Comparison of ENCODE assay signal across 17 cellular contexts in the genomic region with DNA sequence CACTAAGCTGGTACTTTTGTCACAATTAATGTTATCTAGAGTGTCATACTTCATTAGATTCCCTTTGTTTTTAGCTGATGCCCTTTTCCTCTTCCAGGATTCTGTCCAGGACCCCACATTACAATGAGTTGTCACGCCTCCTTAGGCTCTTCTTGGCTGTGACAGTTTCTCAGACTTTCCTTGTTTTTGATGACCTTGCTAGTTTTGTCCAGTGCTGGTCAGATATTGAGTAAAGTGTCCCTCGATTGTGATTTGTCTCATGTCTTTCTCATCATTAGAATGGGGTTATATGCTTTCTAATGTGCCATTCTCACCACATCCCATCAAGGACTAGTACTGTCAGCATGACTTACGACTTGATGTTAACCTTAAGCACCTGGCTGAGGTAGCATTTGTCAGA.
A peak's percentile ranks its signal among the peaks of the same experiment; 100 is the strongest.
DNase-seq lines count a peak whose midpoint lies in the region; ATAC-seq, FAIRE-seq and TF ChIP-seq lines count a peak whose summit lies in the region.
"Had no signal": no experiment of that assay in that cellular context is flagged by ENCODE, and none has a peak within 500 bp of the region (broad histone marks: within the 10 kb centered on the region; RNA-seq: fewer than 3 reads in every experiment).

No MANE protein-coding gene starts in this region.

- H3K4me1 Mint-ChIP-seq in neural progenitor cell: peaks cover 44% of the 10 kb centered on the region
- H3K4me1 Mint-ChIP-seq: CD4-positive, CD25-positive, alpha-beta regulatory T cell had no signal

- H3K4me2 ChIP-seq in HepG2 (ENCODE audit: low read depth, low read length): no peak overlapping the region
- no peak overlapping the region for H3K4me2 ChIP-seq in K562 (ENCODE audit: insufficient read depth, low read length)
- H3K4me2 ChIP-seq in neural progenitor cell: no peak overlapping the region
- H3K4me2 ChIP-seq: BLaER1 treated with 17β-estradiol and CSF1 and Interleukin-3, amounts not matched to agents 10 nM and 100 nM had no signal

- no peaks in the 10 kb centered on the region for H3K36me3 ChIP-seq in cardiac muscle cell
- H3K36me3 ChIP-seq in HepG2 (replicated peaks in 1 of 2; ENCODE audit: control insufficient read depth in 1 of 2, insufficient read depth in 2 of 2, low read length in 2 of 2): no peaks in the 10 kb centered on the region
- H3K36me3 ChIP-seq in right lobe of liver: no peaks in the 10 kb centered on the region
- no peaks in the 10 kb centered on the region for H3K36me3 ChIP-seq in K562 (ENCODE audit: control insufficient read depth, insufficient read depth, low read length)
- H3K36me3 ChIP-seq in neural progenitor cell: no peaks in the 10 kb centered on the region
- H3K36me3 ChIP-seq: BLaER1 treated with 17β-estradiol and CSF1 and Interleukin-3, amounts not matched to agents 10 nM and 100 nM had no signal

- peaks cover 5% of the 10 kb centered on the region for H3K36me3 Mint-ChIP-seq in neural progenitor cell
- H3K36me3 Mint-ChIP-seq: CD4-positive, CD25-positive, alpha-beta regulatory T cell had no signal

- in situ Hi-C loops in HepG2 (cut with HindIII; ENCODE audit: extremely low pct_ligation_motif_present, low pct_unique_long_range_greater_than_20kb) (no loop called here), K562 (cut with MboI) (no loop called here)

- H3K27ac ChIP-seq in cardiac muscle cell (peak overlapping the region; percentile 83), HepG2 (ENCODE audit: extremely low read length, insufficient read depth, low read length) (no peak overlapping the region), right lobe of liver (no peak overlapping the region), K562 (ENCODE audit: extremely low read depth, low read depth, low read length) (no peak overlapping the region), neural progenitor cell (peak overlapping the region; percentile 65)
- H3K27ac ChIP-seq: 22Rv1; BLaER1 treated with 17β-estradiol and CSF1 and Interleukin-3, amounts not matched to agents 10 nM and 100 nM; GM23248 had no signal

- intact Hi-C loops in cardiac septum (cut with DNase I) (loop anchor here (5.0 kb wide), 1 partner anchor 37 kb away; no protein-coding TSS in a partner anchor), HepG2 (cut with micrococcal nuclease; ENCODE audit: unreplicated experiment) (no loop called here), right lobe of liver (cut with DNase I) (no loop called here), K562 (cut with micrococcal nuclease) (no loop called here)

- H3K79me2 ChIP-seq in HepG2 (ENCODE audit: insufficient read depth, low read length): no peaks in the 10 kb centered on the region
- H3K79me2 ChIP-seq in K562 (ENCODE audit: control insufficient read depth, insufficient read depth, low read length): no peaks in the 10 kb centered on the region
- peaks cover 94% of the 10 kb centered on the region for H3K79me2 ChIP-seq in neural progenitor cell (ENCODE audit: low read depth)

- H3K4me1 ChIP-seq in cardiac muscle cell (ENCODE audit: low read depth) (peaks cover 77% of the 10 kb centered on the region), HepG2 (ENCODE audit: insufficient read depth, low read length) (peaks cover 31% of the 10 kb centered on the region), right lobe of liver (peaks cover 0 to 3% (median 0%) of the 10 kb centered on the region in 4 donors), K562 (replicated peaks in 1 of 2; ENCODE audit: control insufficient read depth in 2 of 2, insufficient read depth in 2 of 2, low read length in 2 of 2) (no peaks in the 10 kb centered on the region), neural progenitor cell (peaks cover 47% of the 10 kb centered on the region)

- H3K4me3 ChIP-seq in cardiac muscle cell (no peak overlapping the region), HepG2 (replicated peaks in 1 of 3; ENCODE audit: insufficient read depth in 1 of 3, low read depth in 2 of 3, low read length in 3 of 3) (no peak overlapping the region), right lobe of liver (no peak overlapping the region), K562 (no peak overlapping the region), neural progenitor cell (no peak overlapping the region), foreskin fibroblast (ENCODE audit: low read depth in 1 of 2, low read length in 2 of 2) (no peak overlapping the region)
- H3K4me3 ChIP-seq: BLaER1 treated with 17β-estradiol and CSF1 and Interleukin-3, amounts not matched to agents 10 nM and 100 nM; GM12878; GM23248 had no signal

- no peaks in the 10 kb centered on the region for H3K9me1 ChIP-seq in K562 (ENCODE audit: control insufficient read depth, insufficient read depth, low read length)

- H3K27me3 ChIP-seq in cardiac muscle cell (no peaks in the 10 kb centered on the region), HepG2 (ENCODE audit: control insufficient read depth in 1 of 2, insufficient read depth in 2 of 2, low read length in 2 of 2) (no peaks in the 10 kb centered on the region), right lobe of liver (no peaks in the 10 kb centered on the region), K562 (ENCODE audit: control insufficient read depth in 2 of 2, insufficient read depth in 2 of 2, low read length in 2 of 2) (peaks cover 3 to 5% of the 10 kb centered on the region in 2 experiments; a peak in 1 of 5 replicates), neural progenitor cell (no peaks in the 10 kb centered on the region)
- H3K27me3 ChIP-seq: BLaER1 treated with 17β-estradiol and CSF1 and Interleukin-3, amounts not matched to agents 10 nM and 100 nM had no signal

- FAIRE-seq in HepG2 (lab: Jason Lieb, UNC): no peak
- FAIRE-seq in K562 (lab: Jason Lieb, UNC): no peak
- FAIRE-seq: GM12878, GM18507 had no signal

- TF ChIP-seq EP300 in HepG2 (IDR thresholded peaks at IDR 0.05; ENCODE audit: low read depth in 2 of 2, low read length in 2 of 2) (no peak), HepG2 (CRISPR knock-in tag; IDR thresholded peaks at IDR 0.05; ENCODE audit: borderline replicate concordance) (no peak), K562 (IDR thresholded peaks at IDR 0.05; ENCODE audit: low read length) (no peak)

- H3K9ac ChIP-seq in HepG2 (ENCODE audit: insufficient read depth, low read depth, low read length) (no peak overlapping the region), K562 (ENCODE audit: insufficient read depth in 1 of 2, low read depth in 2 of 2, low read length in 2 of 2) (no peak overlapping the region), neural progenitor cell (no peak overlapping the region)
- H3K9ac ChIP-seq: BLaER1 treated with 17β-estradiol and CSF1 and Interleukin-3, amounts not matched to agents 10 nM and 100 nM; GM23248 had no signal

- H3K9me3 ChIP-seq in cardiac muscle cell (ENCODE audit: low read depth): no peaks in the 10 kb centered on the region
- no peaks in the 10 kb centered on the region for H3K9me3 ChIP-seq in HepG2 (ENCODE audit: low read length)
- no peaks in the 10 kb centered on the region for H3K9me3 ChIP-seq in right lobe of liver
- H3K9me3 ChIP-seq in K562 (replicated peaks; ENCODE audit: control insufficient read depth, insufficient read depth, low read depth, low read length): no peaks in the 10 kb centered on the region
- no peaks in the 10 kb centered on the region for H3K9me3 ChIP-seq in neural progenitor cell (ENCODE audit: low read depth)
- H3K9me3 ChIP-seq: BLaER1 treated with 17β-estradiol and CSF1 and Interleukin-3, amounts not matched to agents 10 nM and 100 nM had no signal

- H3K27me3 Mint-ChIP-seq in neural progenitor cell (ENCODE audit: insufficient read depth, low read depth): peaks cover 14% of the 10 kb centered on the region

- ATAC-seq in HepG2 (no peak), right lobe of liver (no peak), K562 (no peak)

- H4K20me1 ChIP-seq in HepG2 (ENCODE audit: insufficient read depth, low read length) (no peaks in the 10 kb centered on the region), K562 (replicated peaks; ENCODE audit: control insufficient read depth, insufficient read depth, low read length) (no peaks in the 10 kb centered on the region), neural progenitor cell (ENCODE audit: low read depth) (peaks cover 42% of the 10 kb centered on the region)
- H4K20me1 ChIP-seq: BLaER1 treated with 17β-estradiol and CSF1 and Interleukin-3, amounts not matched to agents 10 nM and 100 nM had no signal

- 3% methylated on average over 3 of the region's 3 CpGs for WGBS in HepG2 (ENCODE audit: low lambda C conversion rate)
- 28% methylated on average over 3 of the region's 3 CpGs for WGBS in right lobe of liver (ENCODE audit: insufficient coverage, low coverage, low lambda C conversion rate, missing lambda C conversion rate)
- 0% methylated on average over 3 of the region's 3 CpGs for WGBS in K562 (ENCODE audit: insufficient coverage, low coverage, missing lambda C conversion rate)

- CTCF ChIA-PET in HepG2 (lab: Yijun Ruan, JAX; ENCODE audit: low intra/inter-chr PET ratio, low total read pairs): no interaction called here
- CTCF ChIA-PET in K562 (lab: Yijun Ruan, JAX; ENCODE audit: low intra/inter-chr PET ratio): no interaction called here

- TF ChIP-seq RAD21 in HepG2 (CRISPR knock-in tag; IDR thresholded peaks at IDR 0.05) (no peak), K562 (CRISPR knock-in tag; conservative IDR thresholded peaks at IDR 0.05 in 1 of 2, IDR thresholded peaks at IDR 0.05 in 1 of 2) (no peak)

- TF ChIP-seq POLR2A in HepG2 (IDR thresholded peaks at IDR 0.05; ENCODE audit: insufficient read depth in 1 of 2, low read depth in 2 of 2, low read length in 2 of 2) (no peak), right lobe of liver (IDR thresholded peaks at IDR 0.05) (no peak), K562 (conservative IDR thresholded peaks at IDR 0.05) (no peak)

- no TSS peak for BruUV-seq in HepG2 (replicated peaks; lab: Mats Ljungman, UMichigan)
- no TSS peak for BruUV-seq in K562 (replicated peaks; lab: Mats Ljungman, UMichigan)

- H3K9me3 Mint-ChIP-seq in neural progenitor cell: no peaks in the 10 kb centered on the region
- H3K9me3 Mint-ChIP-seq: H9 had no signal

- POLR2A ChIA-PET in HepG2 (lab: Yijun Ruan, JAX) (no interaction called here), K562 (lab: Yijun Ruan, JAX) (no interaction called here)

- no peak overlapping the region for H2AFZ ChIP-seq in HepG2 (ENCODE audit: low read length)
- no peak overlapping the region for H2AFZ ChIP-seq in K562 (ENCODE audit: low read depth, low read length)
- no peak overlapping the region for H2AFZ ChIP-seq in neural progenitor cell (replicated peaks)
- H2AFZ ChIP-seq: GM23248 had no signal

- H3F3A ChIP-seq in neural progenitor cell (ENCODE audit: low read depth): peaks cover 47% of the 10 kb centered on the region

- TF ChIP-seq CTCF in cardiac muscle cell (IDR thresholded peaks at IDR 0.05; ENCODE audit: low read depth, low read length) (no peak), HepG2 (CRISPR knock-in tag; IDR thresholded peaks at IDR 0.05) (no peak), right lobe of liver (IDR thresholded peaks at IDR 0.05) (no peak), K562 (IDR thresholded peaks at IDR 0.05 in 2 of 3, conservative IDR thresholded peaks at IDR 0.05 in 1 of 3; ENCODE audit: insufficient read depth in 2 of 3, low read depth in 1 of 3, low read length in 3 of 3) (no peak), neural progenitor cell (IDR thresholded peaks at IDR 0.05) (no peak), foreskin fibroblast (IDR thresholded peaks at IDR 0.05; ENCODE audit: low read depth, low read length) (no peak)

- no peak overlapping the region for H3K27ac Mint-ChIP-seq in neural progenitor cell
- H3K27ac Mint-ChIP-seq: CD4-positive, CD25-positive, alpha-beta regulatory T cell had no signal

- DNase-seq in cardiac muscle cell (ENCODE audit: low read depth in 1 of 2, low spot score in 1 of 2): no peak
- DNase-seq in cardiac septum (ENCODE audit: low spot score): no peak
- DNase-seq in HepG2 (ENCODE audit: low spot score): no peak
- no peak for DNase-seq in right lobe of liver
- no peak for DNase-seq in K562 (ENCODE audit: extremely low read depth in 1 of 4, low spot score in 3 of 4)
- DNase-seq in neural progenitor cell (ENCODE audit: low spot score): no peak
- no peak for DNase-seq in DMS 273 (lab: John Stamatoyannopoulos, UW; ENCODE audit: unreplicated experiment)
- no peak for DNase-seq in foreskin fibroblast
- DNase-seq: ACHN; CD4-positive, CD25-positive, alpha-beta regulatory T cell; DMS79; GM23248; H9 had no signal

- H3K4me3 Mint-ChIP-seq in neural progenitor cell: no peak overlapping the region
- H3K4me3 Mint-ChIP-seq: H9 had no signal

Comparison
In these comparisons a context has a peak if more than half of its experiments do, and no peak if none do; other contexts are left out.
1. H3K27ac ChIP-seq: peak in cardiac muscle cell (single experiment) and neural progenitor cell (single experiment); none in HepG2 (single experiment), right lobe of liver (0 of 3) and K562 (single experiment).